8 cellular contexts compared by ENCODE assay signal in genomic region chr1:113072757-113073456, GRCh38. TPM values are rescaled to one million over a fixed set of nuclear protein-coding genes. Genes with fewer than 3 reads are reported as not detected.
DNase-seq lines count a peak whose midpoint lies in the region; ATAC-seq and TF ChIP-seq lines count a peak whose summit lies in the region.

LRIG2 (plus strand) TSS chr1:113073198; CDS start chr1:113073407, 209 bp downstream.

- peak; percentile 93 for TF ChIP-seq CTCF in CD8-positive, alpha-beta T cell (IDR thresholded peaks at IDR 0.05)
- peak in 1 of 3 donors; percentile 74 for TF ChIP-seq CTCF in lower leg skin (IDR thresholded peaks at IDR 0.05)

- no peaks in the 10 kb centered on the region for H3K9me3 ChIP-seq in CD8-positive, alpha-beta T cell (ENCODE audit: low read length)
- no peaks in the 10 kb centered on the region for H3K9me3 ChIP-seq in duodenal mucosa (ENCODE audit: control insufficient read depth in 1 of 2, low read length in 2 of 2)

- H3K36me3 ChIP-seq in CD8-positive, alpha-beta T cell (ENCODE audit: insufficient read depth, low read length) = peaks cover under 1% of the 10 kb centered on the region
- H3K36me3 ChIP-seq in duodenal mucosa (ENCODE audit: control insufficient read depth in 1 of 2, insufficient read depth in 2 of 2, low read length in 2 of 2) = peaks cover 0 to 6% of the 10 kb centered on the region in 2 donors

- peak within 1 kb of the TSS; percentile 75 for H3K27ac ChIP-seq in CD8-positive, alpha-beta T cell (ENCODE audit: low read depth, low read length)
- H3K27ac ChIP-seq in duodenal mucosa (ENCODE audit: low read depth, low read length) = peak within 1 kb of the TSS; percentile 90

- H3K4me3 ChIP-seq in CD8-positive, alpha-beta T cell (ENCODE audit: low read depth, low read length) = peak within 1 kb of the TSS; percentile 84
- H3K4me3 ChIP-seq in duodenal mucosa (ENCODE audit: low read depth in 1 of 2, low read length in 2 of 2) = peak within 1 kb of the TSS; percentile 99
- peak within 1 kb of the TSS; percentile 88 for H3K4me3 ChIP-seq in lower leg skin (ENCODE audit: low read depth, poor library complexity, severe bottlenecking)

- H3K9me3 Mint-ChIP-seq in CD8-positive, alpha-beta T cell = no peaks in the 10 kb centered on the region
- H3K9me3 Mint-ChIP-seq in activated CD4-positive, alpha-beta memory T cell treated with anti-CD3 and anti-CD28 coated beads for 36 hours = no peaks in the 10 kb centered on the region

- ATAC-seq in CD8-positive, alpha-beta T cell = peak; percentile 96
- ATAC-seq in GM19452 (IDR thresholded peaks at IDR 0.05; ENCODE audit: unreplicated experiment) = peak; percentile 96

- TF ChIP-seq POLR2A in lower leg skin (IDR thresholded peaks at IDR 0.05) = peak in 1 of 2 donors; percentile 74

- peaks cover 18% of the 10 kb centered on the region for H3K36me3 Mint-ChIP-seq in CD8-positive, alpha-beta T cell
- H3K36me3 Mint-ChIP-seq in activated CD4-positive, alpha-beta memory T cell treated with anti-CD3 and anti-CD28 coated beads for 36 hours = peaks cover 2% of the 10 kb centered on the region

- H3K4me1 Mint-ChIP-seq in CD8-positive, alpha-beta T cell (ENCODE audit: low read depth) = peaks cover 34% of the 10 kb centered on the region
- peaks cover 30% of the 10 kb centered on the region for H3K4me1 Mint-ChIP-seq in activated CD4-positive, alpha-beta memory T cell treated with anti-CD3 and anti-CD28 coated beads for 36 hours (ENCODE audit: low read depth)

- H3K9ac ChIP-seq in duodenal mucosa (ENCODE audit: low read depth in 1 of 2, low read length in 2 of 2) = peak within 1 kb of the TSS; percentile 93 to 98

- 1% methylated on average over 23 to 26 of the region's 48 CpGs for WGBS in lower leg skin, 2 donors

- no peaks in the 10 kb centered on the region for H3K27me3 Mint-ChIP-seq in CD8-positive, alpha-beta T cell (ENCODE audit: low read depth)
- no peaks in the 10 kb centered on the region for H3K27me3 Mint-ChIP-seq in activated CD4-positive, alpha-beta memory T cell treated with anti-CD3 and anti-CD28 coated beads for 36 hours

- CTCF ChIA-PET in CD8-positive, alpha-beta T cell (lab: Charles Lee) = interaction anchor here (0.6 to 3.2 kb wide), 45 partner anchors 9 to 1685 kb away, joined by 3 to 41 read pairs (median 4); partner anchors contain the start of genes CSDE1, PPM1J and SLC16A1
- CTCF ChIA-PET in activated CD4-positive, alpha-beta memory T cell treated with anti-CD3 and anti-CD28 coated beads for 36 hours (lab: Charles Lee) = interaction anchor here (0.5 to 3.4 kb wide), 77 partner anchors 9 to 1210 kb away, joined by 3 to 90 read pairs (median 4); partner anchors contain the start of genes AP4B1, PPM1J, RSBN1 and SLC16A1

- H3K27me3 ChIP-seq in CD8-positive, alpha-beta T cell (ENCODE audit: insufficient read depth, low read length) = no peaks in the 10 kb centered on the region
- no peaks in the 10 kb centered on the region for H3K27me3 ChIP-seq in duodenal mucosa (ENCODE audit: control insufficient read depth in 1 of 2, insufficient read depth in 2 of 2, low read length in 2 of 2)

- POLR2A ChIA-PET in CD8-positive, alpha-beta T cell (lab: Charles Lee) = interaction anchor here (0.8 to 2.1 kb wide), 12 partner anchors 9 to 901 kb away, joined by 3 to 11 read pairs (median 4); partner anchors contain the start of genes PHTF1, PPM1J, RSBN1 and SLC16A1
- POLR2A ChIA-PET in activated CD4-positive, alpha-beta memory T cell treated with anti-CD3 and anti-CD28 coated beads for 36 hours (lab: Charles Lee) = interaction anchor here (0.6 to 1.3 kb wide), 8 partner anchors 30 to 857 kb away, joined by 3 to 8 read pairs (median 3); partner anchors contain the start of genes MAGI3, PPM1J and SLC16A1

- H3K4me3 Mint-ChIP-seq in CD8-positive, alpha-beta T cell = peak within 1 kb of the TSS; percentile 99
- H3K4me3 Mint-ChIP-seq in activated CD4-positive, alpha-beta memory T cell treated with anti-CD3 and anti-CD28 coated beads for 36 hours = peak within 1 kb of the TSS; percentile 98

- peaks cover 27% of the 10 kb centered on the region for H3K4me1 ChIP-seq in CD8-positive, alpha-beta T cell (ENCODE audit: insufficient read depth, low read length)
- peaks cover 13 to 18% of the 10 kb centered on the region in 2 donors for H3K4me1 ChIP-seq in duodenal mucosa (ENCODE audit: control insufficient read depth in 1 of 2, insufficient read depth in 2 of 2, low read length in 2 of 2)

- DNase-seq in CD8-positive, alpha-beta T cell = peak; percentile 96 to 99 (median 97)
- DNase-seq in HK-2 (ENCODE audit: unreplicated experiment) (peak; percentile 98), NCI-H82 treated with DMSO at 0.1 percent for 48 hours (lab: John Stamatoyannopoulos, UW; ENCODE audit: unreplicated experiment) (peak; percentile 99), lower leg skin (ENCODE audit: low spot score in 2 of 2) (peak; percentile 99 to 100)
- DNase-seq in activated CD4-positive, alpha-beta memory T cell treated with anti-CD3 and anti-CD28 coated beads for 36 hours = peak; percentile 99
- peak; percentile 97 to 99 for DNase-seq in stimulated activated CD4-positive, alpha-beta T cell treated with anti-CD3 and anti-CD28 coated beads, Interleukin-4, amount 100 ng/mL, for 48 hours (ENCODE audit: low read depth in 2 of 2)

- intact Hi-C loops in CD8-positive, alpha-beta T cell (cut with DNase I, micrococcal nuclease) = loop anchor here (1.0 to 10.0 kb wide), 14 partner anchors 116 to 1684 kb away; partner anchors contain the start of genes CTTNBP2NL (in 2 of the 2), MAGI3 (in 2 of the 2), SLC16A1 (in 2 of the 2) and AP4B1 (in 1 of the 2)
- intact Hi-C loops in activated CD4-positive, alpha-beta memory T cell treated with anti-CD3 and anti-CD28 coated beads for 36 hours (cut with micrococcal nuclease) = loop anchor here (2.0 to 5.0 kb wide), 8 partner anchors 26 to 686 kb away; partner anchors contain the start of genes MAGI3, PHTF1 and SLC16A1
- intact Hi-C loops in lower leg skin (cut with DNase I; ENCODE audit: low total_unique reads) = no loop called here

- peak within 1 kb of the TSS; percentile 97 for H3K27ac Mint-ChIP-seq in CD8-positive, alpha-beta T cell
- H3K27ac Mint-ChIP-seq in activated CD4-positive, alpha-beta memory T cell treated with anti-CD3 and anti-CD28 coated beads for 36 hours = peak within 1 kb of the TSS; percentile 91

RNA-seq across cellular contexts. Expression of gene LRIG2, which starts in this region (rescaled TPM):
- 10 to 100 TPM; 13.1 to 13.8 TPM for total RNA-seq in CD8-positive, alpha-beta T cell
- 1 to 10 TPM; 7.1 to 8.3 TPM for total RNA-seq in activated CD4-positive, alpha-beta memory T cell treated with anti-CD3 and anti-CD28 coated beads for 36 hours
- total RNA-seq in lower leg skin = 10 to 100 TPM; 17.4 to 27.1 (median 22.5) TPM

Comparison
In these comparisons a context has a peak if more than half of its experiments do, and no peak if none do; other contexts are left out.
1. Peak in every context shown above with its lines: DNase-seq, ATAC-seq, H3K4me3 ChIP-seq and H3K27ac ChIP-seq.